In the genomic region with DNA sequence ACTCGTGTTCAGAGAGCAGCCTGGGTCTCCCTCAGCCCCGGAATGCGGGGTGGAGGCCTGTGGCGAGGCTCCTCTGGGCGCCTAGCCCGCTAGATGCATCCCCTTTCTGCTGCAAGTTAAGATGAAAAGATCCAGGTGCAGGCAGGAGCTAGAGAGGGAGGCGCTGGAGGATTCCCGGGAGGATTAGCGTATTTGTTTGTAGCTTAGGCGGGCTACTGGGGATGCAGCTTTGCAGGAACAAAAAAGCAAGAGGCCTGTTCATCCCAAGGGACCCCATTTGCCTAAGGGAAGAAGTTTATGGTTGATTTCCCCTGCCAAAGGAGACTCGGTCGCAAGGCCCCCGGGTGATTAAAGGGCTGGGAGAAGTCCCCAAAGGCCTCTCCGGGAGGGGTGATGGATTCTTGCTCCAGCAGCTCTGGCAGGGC, we compare ENCODE assay signal across 9 cellular contexts. TPM values are rescaled to one million over a fixed set of nuclear protein-coding genes. Genes with fewer than 3 reads are reported as not detected.
DNase-seq lines count a peak whose midpoint lies in the region; ATAC-seq, FAIRE-seq and TF ChIP-seq lines count a peak whose summit lies in the region.
"Had no signal": no experiment of that assay in that cellular context is flagged by ENCODE, and none has a peak within 500 bp of the region (broad histone marks: within the 10 kb centered on the region; RNA-seq: fewer than 3 reads in every experiment).

No MANE protein-coding gene starts in this region.

- TF ChIP-seq POLR2A in H54 (IDR thresholded peaks at IDR 0.05; ENCODE audit: low read depth, low read length): no peak

- H3K4me3 Mint-ChIP-seq in activated T-helper 17 cell treated with anti-CD3 and anti-CD28 coated beads, Interleukin-2, amount 50 U/mL, for 72 hours: peak overlapping the region; percentile 83
- peak overlapping the region; percentile 82 to 89 (median 85) for H3K4me3 Mint-ChIP-seq in nephron

- no peaks in the 10 kb centered on the region for H3K9me3 Mint-ChIP-seq in activated T-helper 17 cell treated with anti-CD3 and anti-CD28 coated beads, Interleukin-2, amount 50 U/mL, for 72 hours
- H3K9me3 Mint-ChIP-seq in nephron: no peaks in the 10 kb centered on the region

- no peak for FAIRE-seq in H54 (lab: Jason Lieb, UNC)

- H3K4me1 Mint-ChIP-seq in activated T-helper 17 cell treated with anti-CD3 and anti-CD28 coated beads, Interleukin-2, amount 50 U/mL, for 72 hours: peaks cover 5% of the 10 kb centered on the region
- H3K4me1 Mint-ChIP-seq in nephron: peaks cover 5% of the 10 kb centered on the region

- H3K36me3 Mint-ChIP-seq in activated T-helper 17 cell treated with anti-CD3 and anti-CD28 coated beads, Interleukin-2, amount 50 U/mL, for 72 hours (ENCODE audit: low read depth): peaks cover 5% of the 10 kb centered on the region
- peaks cover 12% of the 10 kb centered on the region for H3K36me3 Mint-ChIP-seq in nephron (ENCODE audit: low read depth)

- ATAC-seq in activated T-helper 17 cell treated with anti-CD3 and anti-CD28 coated beads, Interleukin-2, amount 50 U/mL, for 72 hours (replicated peaks): no peak
- ATAC-seq in HG02623 (IDR thresholded peaks at IDR 0.05; ENCODE audit: unreplicated experiment): no peak

- H3K27me3 Mint-ChIP-seq in activated T-helper 17 cell treated with anti-CD3 and anti-CD28 coated beads, Interleukin-2, amount 50 U/mL, for 72 hours: peaks cover 42% of the 10 kb centered on the region
- peaks cover 37% of the 10 kb centered on the region for H3K27me3 Mint-ChIP-seq in nephron (ENCODE audit: low read depth)

- DNase-seq in DMS153 treated with DMSO at 0.1 percent for 48 hours (lab: John Stamatoyannopoulos, UW; ENCODE audit: unreplicated experiment) (peak; percentile 57), NCI-H1105 (lab: John Stamatoyannopoulos, UW) (peak; percentile 70), H54 (ENCODE audit: insufficient read length, low spot score) (no peak), dedifferentiated amniotic fluid mesenchymal stem cell (ENCODE audit: extremely low spot score) (no peak), SIG-M5 treated with dmso at 0.1 percent for 504 hours (lab: John Stamatoyannopoulos, UW; ENCODE audit: unreplicated experiment) (no peak)

- H3K27ac Mint-ChIP-seq in activated T-helper 17 cell treated with anti-CD3 and anti-CD28 coated beads, Interleukin-2, amount 50 U/mL, for 72 hours: no peak overlapping the region
- H3K27ac Mint-ChIP-seq in nephron: peak overlapping the region in 2 of 3 experiments; percentile 26 to 66

- no peak for TF ChIP-seq CTCF in nephron (IDR thresholded peaks at IDR 0.05; ENCODE audit: unreplicated experiment in 3 of 3)

RNA-seq across cellular contexts. Expression of gene CCDC177, which starts 0.8 kb away (rescaled TPM):
- not detected for total RNA-seq in activated T-helper 17 cell treated with anti-CD3 and anti-CD28 coated beads, Interleukin-2, amount 50 U/mL, for 72 hours
- total RNA-seq: cardiac septum had no signal

RNA-seq across cellular contexts. Expression of gene SUSD6, which starts 37.5 kb away (rescaled TPM):
- 10 to 100 TPM; 76.9 to 96.4 TPM for total RNA-seq in activated T-helper 17 cell treated with anti-CD3 and anti-CD28 coated beads, Interleukin-2, amount 50 U/mL, for 72 hours

Comparison
In these comparisons a context has a peak if more than half of its experiments do, and no peak if none do; other contexts are left out.
1. DNase-seq: peak in DMS153 treated with DMSO at 0.1 percent for 48 hours (single experiment) and NCI-H1105 (single experiment); none in H54 (single experiment), dedifferentiated amniotic fluid mesenchymal stem cell (single experiment) and SIG-M5 treated with dmso at 0.1 percent for 504 hours (single experiment).